1 cellular context compared by ENCODE assay signal in the genomic region with DNA sequence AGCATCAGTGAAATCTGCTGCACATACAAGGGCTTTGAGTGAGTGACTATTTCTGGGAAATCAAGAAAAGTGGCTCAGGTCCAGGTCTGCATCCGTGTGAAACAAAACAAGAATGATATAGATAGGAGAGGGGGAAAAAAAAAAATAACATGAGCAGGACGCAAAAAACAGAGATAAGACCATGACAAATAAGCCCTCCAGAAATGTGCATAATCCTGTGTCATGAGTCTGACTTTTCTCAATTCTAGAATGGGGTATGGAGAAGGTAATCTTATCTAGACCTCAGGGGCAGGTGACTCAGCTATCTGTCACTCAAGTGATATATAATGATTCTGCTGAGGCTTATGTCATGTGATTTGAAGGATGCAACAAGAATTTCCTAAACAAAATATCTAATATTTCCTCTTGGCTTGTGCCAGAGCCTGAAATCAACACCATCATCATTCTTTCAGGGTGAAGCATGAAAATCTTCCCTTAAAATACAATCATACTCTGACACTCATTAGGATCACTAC.
A peak's percentile ranks its signal among the peaks of the same experiment; 100 is the strongest.
TF ChIP-seq lines count a peak whose summit lies in the region.

No MANE protein-coding gene starts in this region.

TF ChIP-seq in K562, 482 proteins besides CTCF, POLR2A, EP300 and RAD21 (continued from another document and continues in another):
- TF ChIP-seq SIX5 (IDR thresholded peaks at IDR 0.05; ENCODE audit: borderline replicate concordance in 1 of 2, insufficient read depth in 1 of 2, low read depth in 1 of 2, low read length in 2 of 2) (no peak), SMARCE1 (IDR thresholded peaks at IDR 0.05) (peak; percentile 92), ZEB2 (IDR thresholded peaks at IDR 0.05) (peak; percentile 94), ZNF184 (CRISPR knock-in tag; IDR thresholded peaks at IDR 0.05) (no peak), RAD51 (IDR thresholded peaks at IDR 0.05; ENCODE audit: borderline replicate concordance, low read depth) (peak; percentile 74), ZNF707 (CRISPR knock-in tag; conservative IDR thresholded peaks at IDR 0.05) (no peak), EHMT2 (IDR thresholded peaks at IDR 0.05) (0 out of 2 replicates have a peak, but pooled peaks have one; percentile 25), NFIC (IDR thresholded peaks at IDR 0.05) (peak; percentile 87), PPARD (CRISPR knock-in tag; IDR thresholded peaks at IDR 0.05) (no peak), ZNF316 (IDR thresholded peaks at IDR 0.05) (peak; percentile 90), E2F3 (CRISPR knock-in tag; IDR thresholded peaks at IDR 0.05) (no peak), NCOA1 (IDR thresholded peaks at IDR 0.05; ENCODE audit: low read depth) (0 out of 2 replicates have a peak, but pooled peaks have one; percentile 25), FOXJ2 (tag; IDR thresholded peaks at IDR 0.05) (0 out of 2 replicates have a peak, but pooled peaks have one; percentile 23), PHTF2 (CRISPR knock-in tag; IDR thresholded peaks at IDR 0.05) (no peak), ZNF830 (CRISPR knock-in tag; IDR thresholded peaks at IDR 0.05) (no peak), TSC22D4 (tag; IDR thresholded peaks at IDR 0.05) (no peak), MYNN (IDR thresholded peaks at IDR 0.05) (peak; percentile 37; the same call in 1 of the 2 replicates), MYNN (CRISPR knock-in tag; IDR thresholded peaks at IDR 0.05) (no peak), ZNF23 (CRISPR knock-in tag; IDR thresholded peaks at IDR 0.05) (no peak), CBX3 (IDR thresholded peaks at IDR 0.05; ENCODE audit: borderline replicate concordance in 1 of 2, low read length in 2 of 2) (no peak; a peak in 1 of 3 replicates), CBFA2T2 (conservative IDR thresholded peaks at IDR 0.05) (peak; percentile 82), HIVEP1 (CRISPR knock-in tag; IDR thresholded peaks at IDR 0.05) (no peak), IFI16 (CRISPR knock-in tag; IDR thresholded peaks at IDR 0.05) (no peak), ZC3H4 (CRISPR knock-in tag; IDR thresholded peaks at IDR 0.05; ENCODE audit: borderline replicate concordance) (no peak), ZKSCAN1 (IDR thresholded peaks at IDR 0.05; ENCODE audit: low read depth, low read length) (no peak), ZNF274 (IDR thresholded peaks at IDR 0.05; ENCODE audit: borderline replicate concordance, low read depth, low read length) (no peak), SAFB (IDR thresholded peaks at IDR 0.05; ENCODE audit: borderline replicate concordance, low read depth, low read length) (no peak), ZNF175 (CRISPR knock-in tag; IDR thresholded peaks at IDR 0.05; ENCODE audit: low read depth) (no peak), STAG1 (CRISPR knock-in tag; IDR thresholded peaks at IDR 0.05; ENCODE audit: borderline replicate concordance) (no peak)
- TF ChIP-seq, protein P1, sequence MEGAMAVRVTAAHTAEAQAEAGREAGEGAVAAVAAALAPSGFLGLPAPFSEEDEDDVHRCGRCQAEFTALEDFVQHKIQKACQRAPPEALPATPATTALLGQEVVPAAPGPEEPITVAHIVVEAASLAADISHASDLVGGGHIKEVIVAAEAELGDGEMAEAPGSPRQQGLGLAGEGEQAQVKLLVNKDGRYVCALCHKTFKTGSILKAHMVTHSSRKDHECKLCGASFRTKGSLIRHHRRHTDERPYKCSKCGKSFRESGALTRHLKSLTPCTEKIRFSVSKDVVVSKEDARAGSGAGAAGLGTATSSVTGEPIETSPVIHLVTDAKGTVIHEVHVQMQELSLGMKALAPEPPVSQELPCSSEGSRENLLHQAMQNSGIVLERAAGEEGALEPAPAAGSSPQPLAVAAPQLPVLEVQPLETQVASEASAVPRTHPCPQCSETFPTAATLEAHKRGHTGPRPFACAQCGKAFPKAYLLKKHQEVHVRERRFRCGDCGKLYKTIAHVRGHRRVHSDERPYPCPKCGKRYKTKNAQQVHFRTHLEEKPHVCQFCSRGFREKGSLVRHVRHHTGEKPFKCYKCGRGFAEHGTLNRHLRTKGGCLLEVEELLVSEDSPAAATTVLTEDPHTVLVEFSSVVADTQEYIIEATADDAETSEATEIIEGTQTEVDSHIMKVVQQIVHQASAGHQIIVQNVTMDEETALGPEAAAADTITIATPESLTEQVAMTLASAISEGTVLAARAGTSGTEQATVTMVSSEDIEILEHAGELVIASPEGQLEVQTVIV (CRISPR knock-in tag; IDR thresholded peaks at IDR 0.05; ENCODE audit: borderline replicate concordance), result no peak
- TF ChIP-seq, protein P2, sequence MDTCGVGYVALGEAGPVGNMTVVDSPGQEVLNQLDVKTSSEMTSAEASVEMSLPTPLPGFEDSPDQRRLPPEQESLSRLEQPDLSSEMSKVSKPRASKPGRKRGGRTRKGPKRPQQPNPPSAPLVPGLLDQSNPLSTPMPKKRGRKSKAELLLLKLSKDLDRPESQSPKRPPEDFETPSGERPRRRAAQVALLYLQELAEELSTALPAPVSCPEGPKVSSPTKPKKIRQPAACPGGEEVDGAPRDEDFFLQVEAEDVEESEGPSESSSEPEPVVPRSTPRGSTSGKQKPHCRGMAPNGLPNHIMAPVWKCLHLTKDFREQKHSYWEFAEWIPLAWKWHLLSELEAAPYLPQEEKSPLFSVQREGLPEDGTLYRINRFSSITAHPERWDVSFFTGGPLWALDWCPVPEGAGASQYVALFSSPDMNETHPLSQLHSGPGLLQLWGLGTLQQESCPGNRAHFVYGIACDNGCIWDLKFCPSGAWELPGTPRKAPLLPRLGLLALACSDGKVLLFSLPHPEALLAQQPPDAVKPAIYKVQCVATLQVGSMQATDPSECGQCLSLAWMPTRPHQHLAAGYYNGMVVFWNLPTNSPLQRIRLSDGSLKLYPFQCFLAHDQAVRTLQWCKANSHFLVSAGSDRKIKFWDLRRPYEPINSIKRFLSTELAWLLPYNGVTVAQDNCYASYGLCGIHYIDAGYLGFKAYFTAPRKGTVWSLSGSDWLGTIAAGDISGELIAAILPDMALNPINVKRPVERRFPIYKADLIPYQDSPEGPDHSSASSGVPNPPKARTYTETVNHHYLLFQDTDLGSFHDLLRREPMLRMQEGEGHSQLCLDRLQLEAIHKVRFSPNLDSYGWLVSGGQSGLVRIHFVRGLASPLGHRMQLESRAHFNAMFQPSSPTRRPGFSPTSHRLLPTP (IDR thresholded peaks at IDR 0.05; ENCODE audit: borderline replicate concordance, extremely low read depth, insufficient read length), result no peak
- TF ChIP-seq, protein P3, sequence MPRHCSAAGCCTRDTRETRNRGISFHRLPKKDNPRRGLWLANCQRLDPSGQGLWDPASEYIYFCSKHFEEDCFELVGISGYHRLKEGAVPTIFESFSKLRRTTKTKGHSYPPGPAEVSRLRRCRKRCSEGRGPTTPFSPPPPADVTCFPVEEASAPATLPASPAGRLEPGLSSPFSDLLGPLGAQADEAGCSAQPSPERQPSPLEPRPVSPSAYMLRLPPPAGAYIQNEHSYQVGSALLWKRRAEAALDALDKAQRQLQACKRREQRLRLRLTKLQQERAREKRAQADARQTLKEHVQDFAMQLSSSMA (CRISPR knock-in tag; IDR thresholded peaks at IDR 0.05), result no peak
- TF ChIP-seq, protein P4, sequence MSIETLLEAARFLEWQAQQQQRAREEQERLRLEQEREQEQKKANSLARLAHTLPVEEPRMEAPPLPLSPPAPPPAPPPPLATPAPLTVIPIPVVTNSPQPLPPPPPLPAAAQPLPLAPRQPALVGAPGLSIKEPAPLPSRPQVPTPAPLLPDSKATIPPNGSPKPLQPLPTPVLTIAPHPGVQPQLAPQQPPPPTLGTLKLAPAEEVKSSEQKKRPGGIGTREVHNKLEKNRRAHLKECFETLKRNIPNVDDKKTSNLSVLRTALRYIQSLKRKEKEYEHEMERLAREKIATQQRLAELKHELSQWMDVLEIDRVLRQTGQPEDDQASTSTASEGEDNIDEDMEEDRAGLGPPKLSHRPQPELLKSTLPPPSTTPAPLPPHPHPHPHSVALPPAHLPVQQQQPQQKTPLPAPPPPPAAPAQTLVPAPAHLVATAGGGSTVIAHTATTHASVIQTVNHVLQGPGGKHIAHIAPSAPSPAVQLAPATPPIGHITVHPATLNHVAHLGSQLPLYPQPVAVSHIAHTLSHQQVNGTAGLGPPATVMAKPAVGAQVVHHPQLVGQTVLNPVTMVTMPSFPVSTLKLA (conservative IDR thresholded peaks at IDR 0.05), result 0 out of 4 replicates have a peak, but pooled peaks of 1 of the 2 experiments have one; percentile 41
- TF ChIP-seq, protein P5, sequence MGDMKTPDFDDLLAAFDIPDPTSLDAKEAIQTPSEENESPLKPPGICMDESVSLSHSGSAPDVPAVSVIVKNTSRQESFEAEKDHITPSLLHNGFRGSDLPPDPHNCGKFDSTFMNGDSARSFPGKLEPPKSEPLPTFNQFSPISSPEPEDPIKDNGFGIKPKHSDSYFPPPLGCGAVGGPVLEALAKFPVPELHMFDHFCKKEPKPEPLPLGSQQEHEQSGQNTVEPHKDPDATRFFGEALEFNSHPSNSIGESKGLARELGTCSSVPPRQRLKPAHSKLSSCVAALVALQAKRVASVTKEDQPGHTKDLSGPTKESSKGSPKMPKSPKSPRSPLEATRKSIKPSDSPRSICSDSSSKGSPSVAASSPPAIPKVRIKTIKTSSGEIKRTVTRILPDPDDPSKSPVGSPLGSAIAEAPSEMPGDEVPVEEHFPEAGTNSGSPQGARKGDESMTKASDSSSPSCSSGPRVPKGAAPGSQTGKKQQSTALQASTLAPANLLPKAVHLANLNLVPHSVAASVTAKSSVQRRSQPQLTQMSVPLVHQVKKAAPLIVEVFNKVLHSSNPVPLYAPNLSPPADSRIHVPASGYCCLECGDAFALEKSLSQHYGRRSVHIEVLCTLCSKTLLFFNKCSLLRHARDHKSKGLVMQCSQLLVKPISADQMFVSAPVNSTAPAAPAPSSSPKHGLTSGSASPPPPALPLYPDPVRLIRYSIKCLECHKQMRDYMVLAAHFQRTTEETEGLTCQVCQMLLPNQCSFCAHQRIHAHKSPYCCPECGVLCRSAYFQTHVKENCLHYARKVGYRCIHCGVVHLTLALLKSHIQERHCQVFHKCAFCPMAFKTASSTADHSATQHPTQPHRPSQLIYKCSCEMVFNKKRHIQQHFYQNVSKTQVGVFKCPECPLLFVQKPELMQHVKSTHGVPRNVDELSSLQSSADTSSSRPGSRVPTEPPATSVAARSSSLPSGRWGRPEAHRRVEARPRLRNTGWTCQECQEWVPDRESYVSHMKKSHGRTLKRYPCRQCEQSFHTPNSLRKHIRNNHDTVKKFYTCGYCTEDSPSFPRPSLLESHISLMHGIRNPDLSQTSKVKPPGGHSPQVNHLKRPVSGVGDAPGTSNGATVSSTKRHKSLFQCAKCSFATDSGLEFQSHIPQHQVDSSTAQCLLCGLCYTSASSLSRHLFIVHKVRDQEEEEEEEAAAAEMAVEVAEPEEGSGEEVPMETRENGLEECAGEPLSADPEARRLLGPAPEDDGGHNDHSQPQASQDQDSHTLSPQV (IDR thresholded peaks at IDR 0.05), result no peak
- TF ChIP-seq, protein P6, sequence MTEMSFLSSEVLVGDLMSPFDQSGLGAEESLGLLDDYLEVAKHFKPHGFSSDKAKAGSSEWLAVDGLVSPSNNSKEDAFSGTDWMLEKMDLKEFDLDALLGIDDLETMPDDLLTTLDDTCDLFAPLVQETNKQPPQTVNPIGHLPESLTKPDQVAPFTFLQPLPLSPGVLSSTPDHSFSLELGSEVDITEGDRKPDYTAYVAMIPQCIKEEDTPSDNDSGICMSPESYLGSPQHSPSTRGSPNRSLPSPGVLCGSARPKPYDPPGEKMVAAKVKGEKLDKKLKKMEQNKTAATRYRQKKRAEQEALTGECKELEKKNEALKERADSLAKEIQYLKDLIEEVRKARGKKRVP (CRISPR knock-in tag; IDR thresholded peaks at IDR 0.05), result 0 out of 2 replicates have a peak, but pooled peaks have one; percentile 17
- TF ChIP-seq, protein P7, sequence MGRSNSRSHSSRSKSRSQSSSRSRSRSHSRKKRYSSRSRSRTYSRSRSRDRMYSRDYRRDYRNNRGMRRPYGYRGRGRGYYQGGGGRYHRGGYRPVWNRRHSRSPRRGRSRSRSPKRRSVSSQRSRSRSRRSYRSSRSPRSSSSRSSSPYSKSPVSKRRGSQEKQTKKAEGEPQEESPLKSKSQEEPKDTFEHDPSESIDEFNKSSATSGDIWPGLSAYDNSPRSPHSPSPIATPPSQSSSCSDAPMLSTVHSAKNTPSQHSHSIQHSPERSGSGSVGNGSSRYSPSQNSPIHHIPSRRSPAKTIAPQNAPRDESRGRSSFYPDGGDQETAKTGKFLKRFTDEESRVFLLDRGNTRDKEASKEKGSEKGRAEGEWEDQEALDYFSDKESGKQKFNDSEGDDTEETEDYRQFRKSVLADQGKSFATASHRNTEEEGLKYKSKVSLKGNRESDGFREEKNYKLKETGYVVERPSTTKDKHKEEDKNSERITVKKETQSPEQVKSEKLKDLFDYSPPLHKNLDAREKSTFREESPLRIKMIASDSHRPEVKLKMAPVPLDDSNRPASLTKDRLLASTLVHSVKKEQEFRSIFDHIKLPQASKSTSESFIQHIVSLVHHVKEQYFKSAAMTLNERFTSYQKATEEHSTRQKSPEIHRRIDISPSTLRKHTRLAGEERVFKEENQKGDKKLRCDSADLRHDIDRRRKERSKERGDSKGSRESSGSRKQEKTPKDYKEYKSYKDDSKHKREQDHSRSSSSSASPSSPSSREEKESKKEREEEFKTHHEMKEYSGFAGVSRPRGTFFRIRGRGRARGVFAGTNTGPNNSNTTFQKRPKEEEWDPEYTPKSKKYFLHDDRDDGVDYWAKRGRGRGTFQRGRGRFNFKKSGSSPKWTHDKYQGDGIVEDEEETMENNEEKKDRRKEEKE (IDR thresholded peaks at IDR 0.05; ENCODE audit: borderline replicate concordance in 1 of 2, control insufficient read depth in 1 of 2, low read depth in 2 of 2, low read length in 1 of 2), result no peak
- TF ChIP-seq, protein P8, sequence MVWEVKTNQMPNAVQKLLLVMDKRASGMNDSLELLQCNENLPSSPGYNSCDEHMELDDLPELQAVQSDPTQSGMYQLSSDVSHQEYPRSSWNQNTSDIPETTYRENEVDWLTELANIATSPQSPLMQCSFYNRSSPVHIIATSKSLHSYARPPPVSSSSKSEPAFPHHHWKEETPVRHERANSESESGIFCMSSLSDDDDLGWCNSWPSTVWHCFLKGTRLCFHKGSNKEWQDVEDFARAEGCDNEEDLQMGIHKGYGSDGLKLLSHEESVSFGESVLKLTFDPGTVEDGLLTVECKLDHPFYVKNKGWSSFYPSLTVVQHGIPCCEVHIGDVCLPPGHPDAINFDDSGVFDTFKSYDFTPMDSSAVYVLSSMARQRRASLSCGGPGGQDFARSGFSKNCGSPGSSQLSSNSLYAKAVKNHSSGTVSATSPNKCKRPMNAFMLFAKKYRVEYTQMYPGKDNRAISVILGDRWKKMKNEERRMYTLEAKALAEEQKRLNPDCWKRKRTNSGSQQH (CRISPR knock-in tag; IDR thresholded peaks at IDR 0.05), result no peak
- TF ChIP-seq, protein P9, sequence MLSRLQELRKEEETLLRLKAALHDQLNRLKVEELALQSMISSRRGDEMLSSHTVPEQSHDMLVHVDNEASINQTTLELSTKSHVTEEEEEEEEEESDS (CRISPR knock-in tag; IDR thresholded peaks at IDR 0.05), result no peak
- TF ChIP-seq, protein P10, sequence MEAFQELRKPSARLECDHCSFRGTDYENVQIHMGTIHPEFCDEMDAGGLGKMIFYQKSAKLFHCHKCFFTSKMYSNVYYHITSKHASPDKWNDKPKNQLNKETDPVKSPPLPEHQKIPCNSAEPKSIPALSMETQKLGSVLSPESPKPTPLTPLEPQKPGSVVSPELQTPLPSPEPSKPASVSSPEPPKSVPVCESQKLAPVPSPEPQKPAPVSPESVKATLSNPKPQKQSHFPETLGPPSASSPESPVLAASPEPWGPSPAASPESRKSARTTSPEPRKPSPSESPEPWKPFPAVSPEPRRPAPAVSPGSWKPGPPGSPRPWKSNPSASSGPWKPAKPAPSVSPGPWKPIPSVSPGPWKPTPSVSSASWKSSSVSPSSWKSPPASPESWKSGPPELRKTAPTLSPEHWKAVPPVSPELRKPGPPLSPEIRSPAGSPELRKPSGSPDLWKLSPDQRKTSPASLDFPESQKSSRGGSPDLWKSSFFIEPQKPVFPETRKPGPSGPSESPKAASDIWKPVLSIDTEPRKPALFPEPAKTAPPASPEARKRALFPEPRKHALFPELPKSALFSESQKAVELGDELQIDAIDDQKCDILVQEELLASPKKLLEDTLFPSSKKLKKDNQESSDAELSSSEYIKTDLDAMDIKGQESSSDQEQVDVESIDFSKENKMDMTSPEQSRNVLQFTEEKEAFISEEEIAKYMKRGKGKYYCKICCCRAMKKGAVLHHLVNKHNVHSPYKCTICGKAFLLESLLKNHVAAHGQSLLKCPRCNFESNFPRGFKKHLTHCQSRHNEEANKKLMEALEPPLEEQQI (IDR thresholded peaks at IDR 0.05), result peak; percentile 38; the same call in 1 of the 2 replicates
